ENCODE assay signal across 13 cellular contexts in the genomic region with DNA sequence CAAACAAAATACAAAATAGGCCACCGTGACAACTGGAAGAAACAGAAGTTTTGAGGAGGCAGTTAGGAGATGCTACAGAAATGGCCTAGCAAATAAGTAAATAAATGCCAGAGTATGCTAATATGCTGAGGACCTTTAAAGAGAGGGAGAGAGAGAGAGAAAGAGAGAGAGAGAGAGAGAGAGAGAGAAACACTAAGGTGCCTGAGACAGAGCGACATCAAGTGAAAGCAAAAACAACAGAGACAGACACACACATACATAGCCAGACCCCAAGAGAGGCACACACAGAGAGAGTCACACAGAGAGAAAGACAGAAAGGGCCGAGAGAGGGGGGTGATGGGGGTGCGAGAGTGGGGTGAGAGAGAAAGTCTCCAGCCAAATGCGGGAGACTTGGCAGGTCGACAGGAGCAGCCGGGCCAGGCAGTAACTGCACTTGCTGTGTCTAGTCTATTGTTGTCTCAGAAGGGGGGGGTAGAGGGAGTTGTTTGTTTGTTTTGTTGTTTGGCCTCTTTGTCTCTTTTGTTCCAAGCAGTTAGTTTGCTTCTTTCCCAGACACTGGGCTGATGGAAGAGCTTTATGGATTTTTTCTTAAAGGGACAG. TPM values are rescaled to one million over a fixed set of nuclear protein-coding genes. Genes with fewer than 3 reads are reported as not detected.
A peak's percentile ranks its signal among the peaks of the same experiment; 100 is the strongest.
DNase-seq lines count a peak whose midpoint lies in the region; ATAC-seq, FAIRE-seq and TF ChIP-seq lines count a peak whose summit lies in the region.
"Had no signal": no experiment of that assay in that cellular context is flagged by ENCODE, and none has a peak within 500 bp of the region (broad histone marks: within the 10 kb centered on the region; RNA-seq: fewer than 3 reads in every experiment).

No MANE protein-coding gene starts in this region.

- 9 to 30% methylated on average over 7 of the region's 7 CpGs for WGBS in thyroid gland, 2 donors

- TF ChIP-seq POLR2A in thyroid gland (IDR thresholded peaks at IDR 0.05) (no peak), H54 (IDR thresholded peaks at IDR 0.05; ENCODE audit: low read depth, low read length) (no peak)

- peaks cover 37% of the 10 kb centered on the region for H3K27me3 Mint-ChIP-seq in endothelial cell (ENCODE audit: unreplicated experiment)

- H3K4me1 ChIP-seq in thyroid gland: peaks cover 26 to 32% of the 10 kb centered on the region in 2 donors

- intact Hi-C loops in thyroid gland (cut with DNase I): no loop called here

- ATAC-seq in left lobe of liver: peak; percentile 7
- ATAC-seq in GM21423 (IDR thresholded peaks at IDR 0.05; ENCODE audit: unreplicated experiment): no peak
- ATAC-seq in GM21529 (IDR thresholded peaks at IDR 0.05; ENCODE audit: unreplicated experiment): no peak
- ATAC-seq: T-helper 17 cell had no signal

- no peak overlapping the region for H3K4me3 Mint-ChIP-seq in endothelial cell (ENCODE audit: unreplicated experiment)
- H3K4me3 Mint-ChIP-seq: T-helper 17 cell had no signal

- peaks cover 20% of the 10 kb centered on the region for H3K4me1 Mint-ChIP-seq in endothelial cell (ENCODE audit: unreplicated experiment)

- H3K27ac Mint-ChIP-seq in endothelial cell (ENCODE audit: unreplicated experiment): no peak overlapping the region
- H3K27ac Mint-ChIP-seq: T-helper 17 cell had no signal

- peaks cover 6% of the 10 kb centered on the region for H3K36me3 Mint-ChIP-seq in endothelial cell (ENCODE audit: low read depth, unreplicated experiment)

- H3K27ac ChIP-seq in thyroid gland: peak overlapping the region; percentile 31 to 74 (median 57)

- no peaks in the 10 kb centered on the region for H3K27me3 ChIP-seq in thyroid gland

- DNase-seq in NCI-H1105 (lab: John Stamatoyannopoulos, UW) (peak; percentile 93), NCI-H1105 treated with DMSO at 0.1 percent for 48 hours (lab: John Stamatoyannopoulos, UW) (no peak), endothelial cell (ENCODE audit: low spot score) (peak; percentile 31), left lobe of liver (ENCODE audit: low spot score) (no peak), thyroid gland (peak; percentile 49 to 54), H54 (ENCODE audit: insufficient read length, low spot score) (no peak)
- DNase-seq: ACHN; activated T-cell treated with anti-CD3 and anti-CD28 coated beads, Interleukin-2, amount 50 U/mL, for 48 hours; effector CD4-positive, alpha-beta T cell; NCI-H1436 treated with DMSO at 0.1 percent for 48 hours; T-helper 17 cell had no signal

- H3K9me3 ChIP-seq in thyroid gland: no peaks in the 10 kb centered on the region

- TF ChIP-seq CTCF in endothelial cell (IDR thresholded peaks at IDR 0.05; ENCODE audit: unreplicated experiment): no peak
- peak in 4 of 6 experiments; percentile 7 to 22 (median 16) for TF ChIP-seq CTCF in thyroid gland (IDR thresholded peaks at IDR 0.05)

- H3K4me3 ChIP-seq in thyroid gland (replicated peaks in 1 of 3): peak overlapping the region in 1 of 3 donors; percentile 9

- H3K9me3 Mint-ChIP-seq in endothelial cell (ENCODE audit: unreplicated experiment): no peaks in the 10 kb centered on the region

- no peak for FAIRE-seq in H54 (lab: Jason Lieb, UNC)

- no peaks in the 10 kb centered on the region for H3K36me3 ChIP-seq in thyroid gland

RNA-seq across cellular contexts. Expression of gene NFIB, which starts 30.1 kb away (rescaled TPM):
- total RNA-seq in endothelial cell (ENCODE audit: unreplicated experiment): 120 TPM
- 38.4 TPM for total RNA-seq in left lobe of liver
- 100 to 1,000 TPM in 3 of 4 donors, 10 to 100 TPM in 1; 57.9 to 144 (median 125) TPM for total RNA-seq in thyroid gland

Comparison
In these comparisons a context has a peak if more than half of its experiments do, and no peak if none do; other contexts are left out.
1. DNase-seq: peak in NCI-H1105 (single experiment), endothelial cell (single experiment) and thyroid gland (2 of 2); none in NCI-H1105 treated with DMSO at 0.1 percent for 48 hours (single experiment), left lobe of liver (single experiment) and H54 (single experiment).